Comparison of ENCODE assay signal across 1 cellular context in the genomic region with DNA sequence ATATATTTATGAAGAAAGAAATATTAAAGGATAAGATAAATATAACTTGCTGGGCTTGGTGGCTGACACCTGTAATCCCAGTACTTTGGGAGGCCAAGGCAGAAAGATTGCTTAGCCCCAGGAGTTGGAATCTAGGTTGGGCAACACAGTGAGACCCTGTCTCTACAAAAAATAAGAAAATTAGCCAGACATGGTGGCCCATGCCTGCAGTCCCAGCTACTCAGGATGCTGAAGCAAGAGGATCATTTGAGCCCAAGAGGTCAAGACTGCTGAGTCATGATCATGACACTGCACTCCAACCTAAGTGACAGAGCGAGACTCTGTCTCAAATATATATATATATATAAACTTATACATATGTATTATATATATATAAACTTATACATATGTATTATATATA.
A peak's percentile ranks its signal among the peaks of the same experiment; 100 is the strongest.
TF ChIP-seq lines count a peak whose summit lies in the region.

No MANE protein-coding gene starts in this region.

TF ChIP-seq in K562, 482 proteins besides CTCF, POLR2A, EP300 and RAD21 (continued from another document and continues in another):
- TF ChIP-seq, protein P1, sequence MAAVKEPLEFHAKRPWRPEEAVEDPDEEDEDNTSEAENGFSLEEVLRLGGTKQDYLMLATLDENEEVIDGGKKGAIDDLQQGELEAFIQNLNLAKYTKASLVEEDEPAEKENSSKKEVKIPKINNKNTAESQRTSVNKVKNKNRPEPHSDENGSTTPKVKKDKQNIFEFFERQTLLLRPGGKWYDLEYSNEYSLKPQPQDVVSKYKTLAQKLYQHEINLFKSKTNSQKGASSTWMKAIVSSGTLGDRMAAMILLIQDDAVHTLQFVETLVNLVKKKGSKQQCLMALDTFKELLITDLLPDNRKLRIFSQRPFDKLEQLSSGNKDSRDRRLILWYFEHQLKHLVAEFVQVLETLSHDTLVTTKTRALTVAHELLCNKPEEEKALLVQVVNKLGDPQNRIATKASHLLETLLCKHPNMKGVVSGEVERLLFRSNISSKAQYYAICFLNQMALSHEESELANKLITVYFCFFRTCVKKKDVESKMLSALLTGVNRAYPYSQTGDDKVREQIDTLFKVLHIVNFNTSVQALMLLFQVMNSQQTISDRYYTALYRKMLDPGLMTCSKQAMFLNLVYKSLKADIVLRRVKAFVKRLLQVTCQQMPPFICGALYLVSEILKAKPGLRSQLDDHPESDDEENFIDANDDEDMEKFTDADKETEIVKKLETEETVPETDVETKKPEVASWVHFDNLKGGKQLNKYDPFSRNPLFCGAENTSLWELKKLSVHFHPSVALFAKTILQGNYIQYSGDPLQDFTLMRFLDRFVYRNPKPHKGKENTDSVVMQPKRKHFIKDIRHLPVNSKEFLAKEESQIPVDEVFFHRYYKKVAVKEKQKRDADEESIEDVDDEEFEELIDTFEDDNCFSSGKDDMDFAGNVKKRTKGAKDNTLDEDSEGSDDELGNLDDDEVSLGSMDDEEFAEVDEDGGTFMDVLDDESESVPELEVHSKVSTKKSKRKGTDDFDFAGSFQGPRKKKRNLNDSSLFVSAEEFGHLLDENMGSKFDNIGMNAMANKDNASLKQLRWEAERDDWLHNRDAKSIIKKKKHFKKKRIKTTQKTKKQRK (IDR thresholded peaks at IDR 0.05; ENCODE audit: borderline replicate concordance, low read depth, low read length) = no peak
- peak; percentile 99 for TF ChIP-seq C11orf30 (IDR thresholded peaks at IDR 0.05; ENCODE audit: low read depth)
- no peak for TF ChIP-seq NCOA2 (IDR thresholded peaks at IDR 0.05; ENCODE audit: partially characterized antibody in 2 of 2)
- TF ChIP-seq, protein P2, sequence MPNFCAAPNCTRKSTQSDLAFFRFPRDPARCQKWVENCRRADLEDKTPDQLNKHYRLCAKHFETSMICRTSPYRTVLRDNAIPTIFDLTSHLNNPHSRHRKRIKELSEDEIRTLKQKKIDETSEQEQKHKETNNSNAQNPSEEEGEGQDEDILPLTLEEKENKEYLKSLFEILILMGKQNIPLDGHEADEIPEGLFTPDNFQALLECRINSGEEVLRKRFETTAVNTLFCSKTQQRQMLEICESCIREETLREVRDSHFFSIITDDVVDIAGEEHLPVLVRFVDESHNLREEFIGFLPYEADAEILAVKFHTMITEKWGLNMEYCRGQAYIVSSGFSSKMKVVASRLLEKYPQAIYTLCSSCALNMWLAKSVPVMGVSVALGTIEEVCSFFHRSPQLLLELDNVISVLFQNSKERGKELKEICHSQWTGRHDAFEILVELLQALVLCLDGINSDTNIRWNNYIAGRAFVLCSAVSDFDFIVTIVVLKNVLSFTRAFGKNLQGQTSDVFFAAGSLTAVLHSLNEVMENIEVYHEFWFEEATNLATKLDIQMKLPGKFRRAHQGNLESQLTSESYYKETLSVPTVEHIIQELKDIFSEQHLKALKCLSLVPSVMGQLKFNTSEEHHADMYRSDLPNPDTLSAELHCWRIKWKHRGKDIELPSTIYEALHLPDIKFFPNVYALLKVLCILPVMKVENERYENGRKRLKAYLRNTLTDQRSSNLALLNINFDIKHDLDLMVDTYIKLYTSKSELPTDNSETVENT (CRISPR knock-in tag; IDR thresholded peaks at IDR 0.05) = no peak
- peak; percentile 83 for TF ChIP-seq SMARCA4 (IDR thresholded peaks at IDR 0.05)
- TF ChIP-seq PHB (CRISPR knock-in tag; IDR thresholded peaks at IDR 0.05) = no peak
- no peak for TF ChIP-seq POLR2B (IDR thresholded peaks at IDR 0.05; ENCODE audit: low read depth, partially characterized antibody)
- TF ChIP-seq STAG1 (CRISPR knock-in tag; IDR thresholded peaks at IDR 0.05; ENCODE audit: borderline replicate concordance) = no peak
- TF ChIP-seq NEUROD1 (IDR thresholded peaks at IDR 0.05; ENCODE audit: borderline replicate concordance, low read depth, low read length, partially characterized antibody) = peak; percentile 36
- TF ChIP-seq ESRRA (IDR thresholded peaks at IDR 0.05; ENCODE audit: borderline replicate concordance, low read depth) = no peak
- TF ChIP-seq SRSF9 (IDR thresholded peaks at IDR 0.05; ENCODE audit: borderline replicate concordance, low read depth, low read length) = no peak
- TF ChIP-seq MAFG (tag; conservative IDR thresholded peaks at IDR 0.05) = peak; percentile 99
- peak; percentile 51; the same call in 1 of the 2 replicates for TF ChIP-seq NFRKB (IDR thresholded peaks at IDR 0.05; ENCODE audit: low read depth)
- no peak for TF ChIP-seq GTF2F1 (IDR thresholded peaks at IDR 0.05; ENCODE audit: low read depth, low read length)
- peak in 1 of 2 experiments; percentile 29; a peak in 1 of 4 replicates for TF ChIP-seq TBL1XR1 (IDR thresholded peaks at IDR 0.05; ENCODE audit: low read length in 2 of 2)
- TF ChIP-seq HNRNPK (IDR thresholded peaks at IDR 0.05; ENCODE audit: low read depth, low read length, poor library complexity, severe bottlenecking) = no peak
- TF ChIP-seq LCOR (CRISPR knock-in tag; IDR thresholded peaks at IDR 0.05) = no peak
- TF ChIP-seq TEAD4 (IDR thresholded peaks at IDR 0.05; ENCODE audit: low read length) = 0 out of 2 replicates have a peak, but pooled peaks have one; percentile 23
- no peak for TF ChIP-seq TEAD4 (CRISPR knock-in tag; IDR thresholded peaks at IDR 0.05; ENCODE audit: borderline replicate concordance)
- TF ChIP-seq, protein P3, sequence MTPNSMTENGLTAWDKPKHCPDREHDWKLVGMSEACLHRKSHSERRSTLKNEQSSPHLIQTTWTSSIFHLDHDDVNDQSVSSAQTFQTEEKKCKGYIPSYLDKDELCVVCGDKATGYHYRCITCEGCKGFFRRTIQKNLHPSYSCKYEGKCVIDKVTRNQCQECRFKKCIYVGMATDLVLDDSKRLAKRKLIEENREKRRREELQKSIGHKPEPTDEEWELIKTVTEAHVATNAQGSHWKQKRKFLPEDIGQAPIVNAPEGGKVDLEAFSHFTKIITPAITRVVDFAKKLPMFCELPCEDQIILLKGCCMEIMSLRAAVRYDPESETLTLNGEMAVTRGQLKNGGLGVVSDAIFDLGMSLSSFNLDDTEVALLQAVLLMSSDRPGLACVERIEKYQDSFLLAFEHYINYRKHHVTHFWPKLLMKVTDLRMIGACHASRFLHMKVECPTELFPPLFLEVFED (CRISPR knock-in tag; conservative IDR thresholded peaks at IDR 0.05) = no peak
- peak; percentile 98 for TF ChIP-seq NFE2 (IDR thresholded peaks at IDR 0.05; ENCODE audit: low read depth)
- TF ChIP-seq ZNF384 (IDR thresholded peaks at IDR 0.05; ENCODE audit: low read depth, low read length) = no peak
- TF ChIP-seq, protein P4, sequence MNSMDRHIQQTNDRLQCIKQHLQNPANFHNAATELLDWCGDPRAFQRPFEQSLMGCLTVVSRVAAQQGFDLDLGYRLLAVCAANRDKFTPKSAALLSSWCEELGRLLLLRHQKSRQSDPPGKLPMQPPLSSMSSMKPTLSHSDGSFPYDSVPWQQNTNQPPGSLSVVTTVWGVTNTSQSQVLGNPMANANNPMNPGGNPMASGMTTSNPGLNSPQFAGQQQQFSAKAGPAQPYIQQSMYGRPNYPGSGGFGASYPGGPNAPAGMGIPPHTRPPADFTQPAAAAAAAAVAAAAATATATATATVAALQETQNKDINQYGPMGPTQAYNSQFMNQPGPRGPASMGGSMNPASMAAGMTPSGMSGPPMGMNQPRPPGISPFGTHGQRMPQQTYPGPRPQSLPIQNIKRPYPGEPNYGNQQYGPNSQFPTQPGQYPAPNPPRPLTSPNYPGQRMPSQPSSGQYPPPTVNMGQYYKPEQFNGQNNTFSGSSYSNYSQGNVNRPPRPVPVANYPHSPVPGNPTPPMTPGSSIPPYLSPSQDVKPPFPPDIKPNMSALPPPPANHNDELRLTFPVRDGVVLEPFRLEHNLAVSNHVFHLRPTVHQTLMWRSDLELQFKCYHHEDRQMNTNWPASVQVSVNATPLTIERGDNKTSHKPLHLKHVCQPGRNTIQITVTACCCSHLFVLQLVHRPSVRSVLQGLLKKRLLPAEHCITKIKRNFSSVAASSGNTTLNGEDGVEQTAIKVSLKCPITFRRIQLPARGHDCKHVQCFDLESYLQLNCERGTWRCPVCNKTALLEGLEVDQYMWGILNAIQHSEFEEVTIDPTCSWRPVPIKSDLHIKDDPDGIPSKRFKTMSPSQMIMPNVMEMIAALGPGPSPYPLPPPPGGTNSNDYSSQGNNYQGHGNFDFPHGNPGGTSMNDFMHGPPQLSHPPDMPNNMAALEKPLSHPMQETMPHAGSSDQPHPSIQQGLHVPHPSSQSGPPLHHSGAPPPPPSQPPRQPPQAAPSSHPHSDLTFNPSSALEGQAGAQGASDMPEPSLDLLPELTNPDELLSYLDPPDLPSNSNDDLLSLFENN (IDR thresholded peaks at IDR 0.05; ENCODE audit: low read depth in 2 of 2, low read length in 2 of 2) = no peak
- TF ChIP-seq, protein P5, sequence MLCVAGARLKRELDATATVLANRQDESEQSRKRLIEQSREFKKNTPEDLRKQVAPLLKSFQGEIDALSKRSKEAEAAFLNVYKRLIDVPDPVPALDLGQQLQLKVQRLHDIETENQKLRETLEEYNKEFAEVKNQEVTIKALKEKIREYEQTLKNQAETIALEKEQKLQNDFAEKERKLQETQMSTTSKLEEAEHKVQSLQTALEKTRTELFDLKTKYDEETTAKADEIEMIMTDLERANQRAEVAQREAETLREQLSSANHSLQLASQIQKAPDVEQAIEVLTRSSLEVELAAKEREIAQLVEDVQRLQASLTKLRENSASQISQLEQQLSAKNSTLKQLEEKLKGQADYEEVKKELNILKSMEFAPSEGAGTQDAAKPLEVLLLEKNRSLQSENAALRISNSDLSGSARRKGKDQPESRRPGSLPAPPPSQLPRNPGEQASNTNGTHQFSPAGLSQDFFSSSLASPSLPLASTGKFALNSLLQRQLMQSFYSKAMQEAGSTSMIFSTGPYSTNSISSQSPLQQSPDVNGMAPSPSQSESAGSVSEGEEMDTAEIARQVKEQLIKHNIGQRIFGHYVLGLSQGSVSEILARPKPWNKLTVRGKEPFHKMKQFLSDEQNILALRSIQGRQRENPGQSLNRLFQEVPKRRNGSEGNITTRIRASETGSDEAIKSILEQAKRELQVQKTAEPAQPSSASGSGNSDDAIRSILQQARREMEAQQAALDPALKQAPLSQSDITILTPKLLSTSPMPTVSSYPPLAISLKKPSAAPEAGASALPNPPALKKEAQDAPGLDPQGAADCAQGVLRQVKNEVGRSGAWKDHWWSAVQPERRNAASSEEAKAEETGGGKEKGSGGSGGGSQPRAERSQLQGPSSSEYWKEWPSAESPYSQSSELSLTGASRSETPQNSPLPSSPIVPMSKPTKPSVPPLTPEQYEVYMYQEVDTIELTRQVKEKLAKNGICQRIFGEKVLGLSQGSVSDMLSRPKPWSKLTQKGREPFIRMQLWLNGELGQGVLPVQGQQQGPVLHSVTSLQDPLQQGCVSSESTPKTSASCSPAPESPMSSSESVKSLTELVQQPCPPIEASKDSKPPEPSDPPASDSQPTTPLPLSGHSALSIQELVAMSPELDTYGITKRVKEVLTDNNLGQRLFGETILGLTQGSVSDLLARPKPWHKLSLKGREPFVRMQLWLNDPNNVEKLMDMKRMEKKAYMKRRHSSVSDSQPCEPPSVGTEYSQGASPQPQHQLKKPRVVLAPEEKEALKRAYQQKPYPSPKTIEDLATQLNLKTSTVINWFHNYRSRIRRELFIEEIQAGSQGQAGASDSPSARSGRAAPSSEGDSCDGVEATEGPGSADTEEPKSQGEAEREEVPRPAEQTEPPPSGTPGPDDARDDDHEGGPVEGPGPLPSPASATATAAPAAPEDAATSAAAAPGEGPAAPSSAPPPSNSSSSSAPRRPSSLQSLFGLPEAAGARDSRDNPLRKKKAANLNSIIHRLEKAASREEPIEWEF (CRISPR knock-in tag; IDR thresholded peaks at IDR 0.05) = no peak
- peak; percentile 75 for TF ChIP-seq DPF2 (IDR thresholded peaks at IDR 0.05)
- peak; percentile 100 for TF ChIP-seq ZNF316 (IDR thresholded peaks at IDR 0.05)
- no peak for TF ChIP-seq ATF7 (IDR thresholded peaks at IDR 0.05)
- no peak for TF ChIP-seq ZC3H8 (IDR thresholded peaks at IDR 0.05)
- TF ChIP-seq CEBPG (CRISPR knock-in tag; IDR thresholded peaks at IDR 0.05) = no peak
- TF ChIP-seq CEBPG (tag; conservative IDR thresholded peaks at IDR 0.05 in 1 of 2, IDR thresholded peaks at IDR 0.05 in 1 of 2) = no peak
- no peak for TF ChIP-seq ZSCAN32 (CRISPR knock-in tag; IDR thresholded peaks at IDR 0.05)
- TF ChIP-seq BRF1 (IDR thresholded peaks at IDR 0.05; ENCODE audit: borderline replicate concordance, extremely low read depth, insufficient read length) = no peak
- TF ChIP-seq MEIS2 (IDR thresholded peaks at IDR 0.05; ENCODE audit: partially characterized antibody) = no peak
- TF ChIP-seq, protein P6, sequence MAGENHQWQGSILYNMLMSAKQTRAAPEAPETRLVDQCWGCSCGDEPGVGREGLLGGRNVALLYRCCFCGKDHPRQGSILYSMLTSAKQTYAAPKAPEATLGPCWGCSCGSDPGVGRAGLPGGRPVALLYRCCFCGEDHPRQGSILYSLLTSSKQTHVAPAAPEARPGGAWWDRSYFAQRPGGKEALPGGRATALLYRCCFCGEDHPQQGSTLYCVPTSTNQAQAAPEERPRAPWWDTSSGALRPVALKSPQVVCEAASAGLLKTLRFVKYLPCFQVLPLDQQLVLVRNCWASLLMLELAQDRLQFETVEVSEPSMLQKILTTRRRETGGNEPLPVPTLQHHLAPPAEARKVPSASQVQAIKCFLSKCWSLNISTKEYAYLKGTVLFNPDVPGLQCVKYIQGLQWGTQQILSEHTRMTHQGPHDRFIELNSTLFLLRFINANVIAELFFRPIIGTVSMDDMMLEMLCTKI (IDR thresholded peaks at IDR 0.05; ENCODE audit: partially characterized antibody) = no peak
- no peak for TF ChIP-seq PTTG1 (tag; IDR thresholded peaks at IDR 0.05; ENCODE audit: low read depth)
- TF ChIP-seq, protein P7, sequence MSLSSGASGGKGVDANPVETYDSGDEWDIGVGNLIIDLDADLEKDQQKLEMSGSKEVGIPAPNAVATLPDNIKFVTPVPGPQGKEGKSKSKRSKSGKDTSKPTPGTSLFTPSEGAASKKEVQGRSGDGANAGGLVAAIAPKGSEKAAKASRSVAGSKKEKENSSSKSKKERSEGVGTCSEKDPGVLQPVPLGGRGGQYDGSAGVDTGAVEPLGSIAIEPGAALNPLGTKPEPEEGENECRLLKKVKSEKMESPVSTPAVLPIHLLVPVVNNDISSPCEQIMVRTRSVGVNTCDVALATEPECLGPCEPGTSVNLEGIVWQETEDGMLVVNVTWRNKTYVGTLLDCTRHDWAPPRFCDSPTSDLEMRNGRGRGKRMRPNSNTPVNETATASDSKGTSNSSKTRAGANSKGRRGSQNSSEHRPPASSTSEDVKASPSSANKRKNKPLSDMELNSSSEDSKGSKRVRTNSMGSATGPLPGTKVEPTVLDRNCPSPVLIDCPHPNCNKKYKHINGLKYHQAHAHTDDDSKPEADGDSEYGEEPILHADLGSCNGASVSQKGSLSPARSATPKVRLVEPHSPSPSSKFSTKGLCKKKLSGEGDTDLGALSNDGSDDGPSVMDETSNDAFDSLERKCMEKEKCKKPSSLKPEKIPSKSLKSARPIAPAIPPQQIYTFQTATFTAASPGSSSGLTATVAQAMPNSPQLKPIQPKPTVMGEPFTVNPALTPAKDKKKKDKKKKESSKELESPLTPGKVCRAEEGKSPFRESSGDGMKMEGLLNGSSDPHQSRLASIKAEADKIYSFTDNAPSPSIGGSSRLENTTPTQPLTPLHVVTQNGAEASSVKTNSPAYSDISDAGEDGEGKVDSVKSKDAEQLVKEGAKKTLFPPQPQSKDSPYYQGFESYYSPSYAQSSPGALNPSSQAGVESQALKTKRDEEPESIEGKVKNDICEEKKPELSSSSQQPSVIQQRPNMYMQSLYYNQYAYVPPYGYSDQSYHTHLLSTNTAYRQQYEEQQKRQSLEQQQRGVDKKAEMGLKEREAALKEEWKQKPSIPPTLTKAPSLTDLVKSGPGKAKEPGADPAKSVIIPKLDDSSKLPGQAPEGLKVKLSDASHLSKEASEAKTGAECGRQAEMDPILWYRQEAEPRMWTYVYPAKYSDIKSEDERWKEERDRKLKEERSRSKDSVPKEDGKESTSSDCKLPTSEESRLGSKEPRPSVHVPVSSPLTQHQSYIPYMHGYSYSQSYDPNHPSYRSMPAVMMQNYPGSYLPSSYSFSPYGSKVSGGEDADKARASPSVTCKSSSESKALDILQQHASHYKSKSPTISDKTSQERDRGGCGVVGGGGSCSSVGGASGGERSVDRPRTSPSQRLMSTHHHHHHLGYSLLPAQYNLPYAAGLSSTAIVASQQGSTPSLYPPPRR (CRISPR knock-in tag; IDR thresholded peaks at IDR 0.05; ENCODE audit: borderline replicate concordance) = no peak
- TF ChIP-seq NFE2L1 (tag; IDR thresholded peaks at IDR 0.05; ENCODE audit: borderline replicate concordance, low read depth) = peak; percentile 98
